In genomic region chrX:130176942-130177341, GRCh38 we compare ENCODE assay signal across 25 cellular contexts. TPM values are rescaled to one million over a fixed set of nuclear protein-coding genes. Genes with fewer than 3 reads are reported as not detected.
DNase-seq lines count a peak whose midpoint lies in the region; ATAC-seq and TF ChIP-seq lines count a peak whose summit lies in the region.
"Had no signal": no experiment of that assay in that cellular context is flagged by ENCODE, and none has a peak within 500 bp of the region (broad histone marks: within the 10 kb centered on the region; RNA-seq: fewer than 3 reads in every experiment).

No MANE protein-coding gene starts in this region.

- TF ChIP-seq CTCF in DOHH2 (IDR thresholded peaks at IDR 0.05; ENCODE audit: low read depth, low read length, poor library complexity, severe bottlenecking) (no peak), neural cell (IDR thresholded peaks at IDR 0.05; ENCODE audit: poor library complexity, severe bottlenecking) (no peak)

- H3K36me3 ChIP-seq in DOHH2 (ENCODE audit: control insufficient read depth, low read length) = peaks cover 65% of the 10 kb centered on the region
- H3K36me3 ChIP-seq in neural cell (ENCODE audit: insufficient read depth, low read length) = no peaks in the 10 kb centered on the region
- H3K36me3 ChIP-seq: colonic mucosa, neutrophil, SJCRH30 had no signal

- H3K9ac ChIP-seq in neural cell (ENCODE audit: low read length) = no peak overlapping the region

- H3F3A ChIP-seq in DOHH2 (ENCODE audit: control insufficient read depth, insufficient read depth) = peaks cover 22% of the 10 kb centered on the region
- H3F3A ChIP-seq in neural cell (ENCODE audit: insufficient read depth, low read length, poor library complexity, severe bottlenecking) = no peaks in the 10 kb centered on the region

- H3K79me2 ChIP-seq in DOHH2 (ENCODE audit: control insufficient read depth, low read length) = peaks cover 92% of the 10 kb centered on the region
- H3K79me2 ChIP-seq in neural cell (replicated peaks; ENCODE audit: insufficient read depth, low read length) = peaks cover 30% of the 10 kb centered on the region

- no peak overlapping the region for H3K27ac Mint-ChIP-seq in activated CD4-positive, alpha-beta T cell treated with anti-CD3 and anti-CD28 coated beads, Interleukin-2, amount 10 ng/mL, durations not matched to agents 24 days and 14 days
- H3K27ac Mint-ChIP-seq in activated T-helper 2 cell treated with anti-CD3 and anti-CD28 coated beads, Interferon-gamma antibody, Interleukin-2, Interleukin-4, amounts not matched to agents 10 μg/mL and 5 μg/mL and 100 μg/mL, durations not matched to agents 14 hours and 24 hours and 36 hours = peak overlapping the region; percentile 48
- H3K27ac Mint-ChIP-seq: mesothelial cell of epicardium had no signal

- intact Hi-C loops in activated CD4-positive, alpha-beta T cell treated with anti-CD3 and anti-CD28 coated beads, Interleukin-2, amount 10 ng/mL, durations not matched to agents 24 days and 14 days (cut with micrococcal nuclease) = loop anchor here (10.0 kb wide), 1 partner anchor 402 kb away; the partner anchor contains the start of gene SASH3
- intact Hi-C loops in activated T-helper 2 cell treated with anti-CD3 and anti-CD28 coated beads, Interferon-gamma antibody, Interleukin-2, Interleukin-4, amounts not matched to agents 10 μg/mL and 5 μg/mL and 100 μg/mL, durations not matched to agents 14 hours and 24 hours and 36 hours (cut with micrococcal nuclease) = loop anchor here (10.0 kb wide), 1 partner anchor 412 kb away; no protein-coding TSS in a partner anchor

- H3K9me3 ChIP-seq in DOHH2 (ENCODE audit: control insufficient read depth, insufficient read depth, low read length) (no peaks in the 10 kb centered on the region), neural cell (ENCODE audit: low read length) (no peaks in the 10 kb centered on the region)
- H3K9me3 ChIP-seq: BE2C, body of pancreas, colonic mucosa, neutrophil, SJCRH30 had no signal

- H3K4me2 ChIP-seq in DOHH2 (ENCODE audit: low read length) (peak overlapping the region; percentile 94), neural cell (ENCODE audit: low read length) (no peak overlapping the region)

- H3K4me1 Mint-ChIP-seq in activated CD4-positive, alpha-beta T cell treated with anti-CD3 and anti-CD28 coated beads, Interleukin-2, amount 10 ng/mL, durations not matched to agents 24 days and 14 days = peaks cover 46% of the 10 kb centered on the region
- peaks cover 43% of the 10 kb centered on the region for H3K4me1 Mint-ChIP-seq in activated T-helper 2 cell treated with anti-CD3 and anti-CD28 coated beads, Interferon-gamma antibody, Interleukin-2, Interleukin-4, amounts not matched to agents 10 μg/mL and 5 μg/mL and 100 μg/mL, durations not matched to agents 14 hours and 24 hours and 36 hours (ENCODE audit: low read depth)

- no peaks in the 10 kb centered on the region for H3K27me3 Mint-ChIP-seq in activated CD4-positive, alpha-beta T cell treated with anti-CD3 and anti-CD28 coated beads, Interleukin-2, amount 10 ng/mL, durations not matched to agents 24 days and 14 days
- no peaks in the 10 kb centered on the region for H3K27me3 Mint-ChIP-seq in activated T-helper 2 cell treated with anti-CD3 and anti-CD28 coated beads, Interferon-gamma antibody, Interleukin-2, Interleukin-4, amounts not matched to agents 10 μg/mL and 5 μg/mL and 100 μg/mL, durations not matched to agents 14 hours and 24 hours and 36 hours (ENCODE audit: low read depth)

- H3K27me3 ChIP-seq in DOHH2 (ENCODE audit: control insufficient read depth, low read length) (no peaks in the 10 kb centered on the region), neural cell (ENCODE audit: insufficient read depth, low read depth, low read length) (no peaks in the 10 kb centered on the region)
- H3K27me3 ChIP-seq: BE2C, body of pancreas, colonic mucosa, neutrophil, SJCRH30 had no signal

- TF ChIP-seq RAD21 in neural cell (conservative IDR thresholded peaks at IDR 0.05) = no peak

- no peak for TF ChIP-seq EP300 in neural cell (conservative IDR thresholded peaks at IDR 0.05; ENCODE audit: poor library complexity, severe bottlenecking)

- ATAC-seq in HG02763 (IDR thresholded peaks at IDR 0.05; ENCODE audit: unreplicated experiment) = no peak
- ATAC-seq: activated CD4-positive, CD25-positive, alpha-beta regulatory T cell treated with anti-CD3 and anti-CD28 coated beads, Interleukin-2, amount 50 U/mL, for 24 hours; body of pancreas; left cardiac atrium had no signal

- H3K4me3 ChIP-seq in DOHH2 (ENCODE audit: low read length) (peak overlapping the region; percentile 61), neural cell (ENCODE audit: low read length) (peak overlapping the region; percentile 58)
- H3K4me3 ChIP-seq: body of pancreas, colonic mucosa, SJCRH30 had no signal

- peaks cover 19% of the 10 kb centered on the region for H3K36me3 Mint-ChIP-seq in activated CD4-positive, alpha-beta T cell treated with anti-CD3 and anti-CD28 coated beads, Interleukin-2, amount 10 ng/mL, durations not matched to agents 24 days and 14 days (ENCODE audit: low read depth)
- peaks cover 47% of the 10 kb centered on the region for H3K36me3 Mint-ChIP-seq in activated T-helper 2 cell treated with anti-CD3 and anti-CD28 coated beads, Interferon-gamma antibody, Interleukin-2, Interleukin-4, amounts not matched to agents 10 μg/mL and 5 μg/mL and 100 μg/mL, durations not matched to agents 14 hours and 24 hours and 36 hours (ENCODE audit: low read depth)

- peak overlapping the region; percentile 67 for H3K4me3 Mint-ChIP-seq in activated CD4-positive, alpha-beta T cell treated with anti-CD3 and anti-CD28 coated beads, Interleukin-2, amount 10 ng/mL, durations not matched to agents 24 days and 14 days
- H3K4me3 Mint-ChIP-seq in activated T-helper 2 cell treated with anti-CD3 and anti-CD28 coated beads, Interferon-gamma antibody, Interleukin-2, Interleukin-4, amounts not matched to agents 10 μg/mL and 5 μg/mL and 100 μg/mL, durations not matched to agents 14 hours and 24 hours and 36 hours (ENCODE audit: low read depth) = no peak overlapping the region
- H3K4me3 Mint-ChIP-seq: mesothelial cell of epicardium had no signal

- H2AFZ ChIP-seq in neural cell (ENCODE audit: low read depth, low read length) = no peak overlapping the region

- DNase-seq in activated CD4-positive, alpha-beta T cell treated with anti-CD3 and anti-CD28 coated beads, Interleukin-2, amount 10 ng/mL, durations not matched to agents 24 days and 14 days = no peak
- no peak for DNase-seq in activated CD4-positive, alpha-beta T cell treated with anti-CD3 and anti-CD28 coated beads for 48 hours
- no peak for DNase-seq in activated T-helper 2 cell treated with anti-CD3 and anti-CD28 coated beads, Interferon-gamma antibody, Interleukin-2, Interleukin-4, amounts not matched to agents 10 μg/mL and 5 μg/mL and 100 μg/mL, durations not matched to agents 14 hours and 24 hours and 36 hours (ENCODE audit: low spot score)
- DNase-seq in foreskin melanocyte = no peak
- DNase-seq in stimulated activated naive CD4-positive, alpha-beta T cell treated with Interleukin-2 at 50 U/mL for 16 hours (lab: John Stamatoyannopoulos, UW) = no peak
- DNase-seq: activated naive CD4-positive, alpha-beta T cell treated with Interleukin-2 at 50 U/mL for 16 hours; BE2C; body of pancreas; Calu3; colonic mucosa; H7; left cardiac atrium; NCI-H1694 treated with DMSO at 0.1 percent for 48 hours; NCI-H2227 treated with DMSO at 0.1 percent for 48 hours; NCI-H774; SJCRH30; small intestine; stimulated activated CD4-positive, alpha-beta T cell treated with anti-CD3 and anti-CD28 coated beads, Interleukin-4, amount 100 ng/mL, for 1 hour had no signal

- no peaks in the 10 kb centered on the region for H4K20me1 ChIP-seq in DOHH2 (ENCODE audit: control insufficient read depth, insufficient read depth, low read depth, low read length)
- no peaks in the 10 kb centered on the region for H4K20me1 ChIP-seq in neural cell (ENCODE audit: insufficient read depth)

- no peaks in the 10 kb centered on the region for H3K9me2 ChIP-seq in DOHH2 (replicated peaks; ENCODE audit: control insufficient read depth, low read length)
- H3K9me2 ChIP-seq in neural cell (ENCODE audit: insufficient read depth, low read length) = no peaks in the 10 kb centered on the region

- no peaks in the 10 kb centered on the region for H3K9me3 Mint-ChIP-seq in activated CD4-positive, alpha-beta T cell treated with anti-CD3 and anti-CD28 coated beads, Interleukin-2, amount 10 ng/mL, durations not matched to agents 24 days and 14 days
- H3K9me3 Mint-ChIP-seq in activated T-helper 2 cell treated with anti-CD3 and anti-CD28 coated beads, Interferon-gamma antibody, Interleukin-2, Interleukin-4, amounts not matched to agents 10 μg/mL and 5 μg/mL and 100 μg/mL, durations not matched to agents 14 hours and 24 hours and 36 hours = no peaks in the 10 kb centered on the region

- H3K4me1 ChIP-seq in DOHH2 (ENCODE audit: control insufficient read depth, low read length) = peaks cover 72% of the 10 kb centered on the region
- H3K4me1 ChIP-seq: colonic mucosa, SJCRH30 had no signal

- H3K27ac ChIP-seq in DOHH2 (ENCODE audit: low read depth, low read length) (peak overlapping the region; percentile 89), neural cell (ENCODE audit: low read length) (no peak overlapping the region)
- H3K27ac ChIP-seq: body of pancreas, colonic mucosa, neutrophil, SJCRH30 had no signal

TF ChIP-seq in neural cell, 6 proteins besides CTCF, POLR2A, EP300 and RAD21:
- no peak for TF ChIP-seq SMC3 (conservative IDR thresholded peaks at IDR 0.05; ENCODE audit: poor library complexity)
- TF ChIP-seq EZH2 (IDR thresholded peaks at IDR 0.05; ENCODE audit: borderline replicate concordance, insufficient read depth, low read length, poor library complexity, severe bottlenecking) = no peak

RNA-seq across cellular contexts. Expression of gene RAB33A, which starts 5.2 kb away (rescaled TPM):
- total RNA-seq in activated CD4-positive, alpha-beta T cell treated with anti-CD3 and anti-CD28 coated beads, Interleukin-2, amount 10 ng/mL, durations not matched to agents 24 days and 14 days = 20.6 and 21.0 TPM in 2 replicates
- total RNA-seq in activated T-helper 2 cell treated with anti-CD3 and anti-CD28 coated beads, Interferon-gamma antibody, Interleukin-2, Interleukin-4, amounts not matched to agents 10 μg/mL and 5 μg/mL and 100 μg/mL, durations not matched to agents 14 hours and 24 hours and 36 hours = 28.4 and 29.7 TPM in 2 replicates
- 74.7 and 95.4 TPM in 2 replicates for polyA plus RNA-seq in neural cell
- 36.5 and 41.4 TPM in 2 replicates for polyA minus RNA-seq in neural cell
- total RNA-seq: A172, Calu3, H7 had no signal

RNA-seq across cellular contexts. Expression of gene AIFM1, which starts 11.3 kb away (rescaled TPM):
- 44.4 and 47.7 TPM in 2 replicates for total RNA-seq in activated CD4-positive, alpha-beta T cell treated with anti-CD3 and anti-CD28 coated beads, Interleukin-2, amount 10 ng/mL, durations not matched to agents 24 days and 14 days
- total RNA-seq in activated T-helper 2 cell treated with anti-CD3 and anti-CD28 coated beads, Interferon-gamma antibody, Interleukin-2, Interleukin-4, amounts not matched to agents 10 μg/mL and 5 μg/mL and 100 μg/mL, durations not matched to agents 14 hours and 24 hours and 36 hours = 48.7 and 51.1 TPM in 2 replicates
- 24.3 and 33.8 TPM in 2 replicates for polyA plus RNA-seq in neural cell
- polyA minus RNA-seq in neural cell = 21.7 and 23.2 TPM in 2 replicates
